ENCODE assay signal across 11 cellular contexts in the genomic region with DNA sequence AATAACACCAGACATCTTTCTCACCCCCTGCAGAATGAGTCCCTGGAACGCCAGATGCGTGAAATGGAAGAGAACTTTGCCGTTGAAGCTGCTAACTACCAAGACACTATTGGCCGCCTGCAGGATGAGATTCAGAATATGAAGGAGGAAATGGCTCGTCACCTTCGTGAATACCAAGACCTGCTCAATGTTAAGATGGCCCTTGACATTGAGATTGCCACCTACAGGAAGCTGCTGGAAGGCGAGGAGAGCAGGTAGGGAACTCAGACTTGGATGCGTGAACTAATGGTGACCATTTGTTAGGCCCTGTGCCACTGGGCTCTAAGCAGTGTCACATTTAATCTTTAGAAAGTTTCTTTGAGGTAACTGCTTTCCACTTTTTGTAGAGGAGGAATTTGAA. TPM values are rescaled to one million over a fixed set of nuclear protein-coding genes. Genes with fewer than 3 reads are reported as not detected.
A peak's percentile ranks its signal among the peaks of the same experiment; 100 is the strongest.
DNase-seq lines count a peak whose midpoint lies in the region; ATAC-seq and TF ChIP-seq lines count a peak whose summit lies in the region.
"Had no signal": no experiment of that assay in that cellular context is flagged by ENCODE, and none has a peak within 500 bp of the region (broad histone marks: within the 10 kb centered on the region; RNA-seq: fewer than 3 reads in every experiment).

No MANE protein-coding gene starts in this region.

- H3K36me3 ChIP-seq in ACC112 (ENCODE audit: insufficient read depth, low read length) (peaks cover 69% of the 10 kb centered on the region), breast epithelium (no peaks in the 10 kb centered on the region)

- H3K9me3 ChIP-seq in breast epithelium: no peaks in the 10 kb centered on the region

- H3K27ac Mint-ChIP-seq in naive thymus-derived CD8-positive, alpha-beta T cell: peak overlapping the region in 8 of 10 donors; percentile 63 to 91 (median 84)

- peaks cover 58% of the 10 kb centered on the region for H3K79me2 ChIP-seq in ACC112 (ENCODE audit: control insufficient read depth, insufficient read depth, low read length, unreplicated experiment)

- H3K27ac ChIP-seq in ACC112 (ENCODE audit: low read depth, low read length): peak overlapping the region; percentile 98
- H3K27ac ChIP-seq in breast epithelium: peak overlapping the region; percentile 66 to 77

- peaks cover 16 to 53% (median 48%) of the 10 kb centered on the region in 4 donors for H3K4me1 Mint-ChIP-seq in naive thymus-derived CD8-positive, alpha-beta T cell

- peak overlapping the region in 3 of 10 donors; percentile 7 to 61 (median 48) for H3K4me3 Mint-ChIP-seq in naive thymus-derived CD8-positive, alpha-beta T cell

- H3K4me1 ChIP-seq in ACC112 (ENCODE audit: control insufficient read depth, insufficient read depth, low read length, unreplicated experiment) (peaks cover 34% of the 10 kb centered on the region), breast epithelium (peaks cover 3 to 11% of the 10 kb centered on the region in 2 donors)

- H3K27me3 ChIP-seq in ACC112 (ENCODE audit: insufficient read depth, low read length): no peaks in the 10 kb centered on the region
- H3K27me3 ChIP-seq in breast epithelium: no peaks in the 10 kb centered on the region

- peak overlapping the region; percentile 62 for H3K4me3 ChIP-seq in ACC112 (ENCODE audit: low read depth, low read length)
- H3K4me3 ChIP-seq in breast epithelium: peak overlapping the region in 2 of 3 donors; percentile 90 to 97

- intact Hi-C loops in breast epithelium (cut with DNase I; ENCODE audit: low total_unique reads): no loop called here

- H3K9me3 Mint-ChIP-seq in naive thymus-derived CD8-positive, alpha-beta T cell: no peaks in the 10 kb centered on the region
- H3K9me3 Mint-ChIP-seq: naive B cell had no signal

- no peak overlapping the region for H2AFZ ChIP-seq in ACC112 (ENCODE audit: low read length, unreplicated experiment)

- TF ChIP-seq POLR2A in breast epithelium (IDR thresholded peaks at IDR 0.05): no peak

- POLR2A ChIA-PET in naive thymus-derived CD8-positive, alpha-beta T cell (lab: Charles Lee): interaction anchor here (1.6 kb wide), 1 partner anchor 21 kb away, joined by 3 read pairs; no protein-coding TSS in a partner anchor

- TF ChIP-seq CTCF in breast epithelium (IDR thresholded peaks at IDR 0.05): no peak

- peaks cover 10 to 83% (median 42%) of the 10 kb centered on the region in 3 donors for H3K36me3 Mint-ChIP-seq in naive thymus-derived CD8-positive, alpha-beta T cell

- DNase-seq in H4 (ENCODE audit: low spot score) (peak; percentile 18), breast epithelium (ENCODE audit: low spot score in 2 of 2) (no peak), Ammon's horn (ENCODE audit: low spot score) (no peak), NCI-H146 (lab: John Stamatoyannopoulos, UW) (no peak), COLO829 (ENCODE audit: low spot score) (no peak), hippocampal formation (lab: John Stamatoyannopoulos, UW) (no peak)
- no peak for DNase-seq in naive thymus-derived CD8-positive, alpha-beta T cell
- DNase-seq: activated CD4-positive, alpha-beta T cell treated with anti-CD3 and anti-CD28 coated beads, Interleukin-2, amount 50 U/mL, for 4 hours; naive B cell; NCI-H748 treated with DMSO at 0.1 percent for 48 hours had no signal

- no peak for ATAC-seq in naive thymus-derived CD8-positive, alpha-beta T cell

- H3K27me3 Mint-ChIP-seq in naive thymus-derived CD8-positive, alpha-beta T cell: no peaks in the 10 kb centered on the region
- H3K27me3 Mint-ChIP-seq: naive B cell had no signal

RNA-seq across cellular contexts. Expression of a gene that starts 7.1 kb away (rescaled TPM):
- 2,086 and 2,364 TPM in 2 replicates for total RNA-seq in H4 (2014; rRNA removed; shearing (Covaris generic))
- 1,000 to 10,000 TPM; 1,431 to 8,681 (median 2,067) TPM for total RNA-seq in breast epithelium
- total RNA-seq in naive thymus-derived CD8-positive, alpha-beta T cell: 100 to 1,000 TPM; 593 to 621 TPM
- polyA plus RNA-seq in naive thymus-derived CD8-positive, alpha-beta T cell: 100 to 1,000 TPM; 295 to 479 (median 434) TPM

RNA-seq across cellular contexts. Expression of a gene that starts 33.7 kb away (rescaled TPM):
- 3.0 and 6.1 TPM in 2 replicates for total RNA-seq in H4 (2014; rRNA removed; shearing (Covaris generic))
- 10 to 100 TPM in 2 of 3 donors, 1 to 10 TPM in 1; 5.8 to 18.6 (median 13.4) TPM for total RNA-seq in breast epithelium
- 10 to 100 TPM; 17.9 to 22.6 TPM for total RNA-seq in naive thymus-derived CD8-positive, alpha-beta T cell
- 10 to 100 TPM in 2 of 3 donors, 1 to 10 TPM in 1; 6.9 to 10.7 (median 10.6) TPM for polyA plus RNA-seq in naive thymus-derived CD8-positive, alpha-beta T cell
